ENCODE assay signal across 1 cellular context in the genomic region with DNA sequence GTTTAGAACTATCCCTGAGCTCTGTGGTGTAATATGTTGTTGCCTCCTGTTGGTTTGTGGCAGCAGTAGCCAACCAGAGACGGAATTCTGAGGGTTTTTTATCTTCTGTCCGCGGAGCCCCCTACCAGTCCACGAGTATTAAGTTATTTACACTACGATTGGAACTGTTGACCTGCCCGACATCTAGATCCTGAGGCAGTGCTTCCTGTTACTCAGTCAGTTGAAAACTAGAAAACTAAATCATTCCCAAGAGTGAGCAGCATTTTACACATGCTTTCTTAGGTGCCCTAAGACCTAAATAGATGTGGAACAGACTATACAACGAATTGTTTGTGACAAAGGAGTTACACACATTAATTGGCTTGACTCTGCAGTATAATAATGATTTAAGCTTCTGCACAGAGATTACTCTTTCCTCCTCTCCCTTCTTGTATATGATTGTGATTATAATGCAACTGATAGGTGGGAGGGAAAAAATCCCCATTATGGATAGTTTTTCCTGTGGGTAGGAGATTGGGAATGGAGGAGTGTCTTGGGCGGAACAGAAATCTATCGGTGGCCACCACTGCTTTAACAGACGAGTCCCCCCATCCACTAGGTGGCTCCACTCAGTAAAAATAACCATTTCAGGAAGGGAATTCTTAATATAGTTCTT.
TF ChIP-seq lines count a peak whose summit lies in the region.

No MANE protein-coding gene starts in this region.

TF ChIP-seq in K562, 482 proteins besides CTCF, POLR2A, EP300 and RAD21 (continued from another document):
- TF ChIP-seq, protein P1, sequence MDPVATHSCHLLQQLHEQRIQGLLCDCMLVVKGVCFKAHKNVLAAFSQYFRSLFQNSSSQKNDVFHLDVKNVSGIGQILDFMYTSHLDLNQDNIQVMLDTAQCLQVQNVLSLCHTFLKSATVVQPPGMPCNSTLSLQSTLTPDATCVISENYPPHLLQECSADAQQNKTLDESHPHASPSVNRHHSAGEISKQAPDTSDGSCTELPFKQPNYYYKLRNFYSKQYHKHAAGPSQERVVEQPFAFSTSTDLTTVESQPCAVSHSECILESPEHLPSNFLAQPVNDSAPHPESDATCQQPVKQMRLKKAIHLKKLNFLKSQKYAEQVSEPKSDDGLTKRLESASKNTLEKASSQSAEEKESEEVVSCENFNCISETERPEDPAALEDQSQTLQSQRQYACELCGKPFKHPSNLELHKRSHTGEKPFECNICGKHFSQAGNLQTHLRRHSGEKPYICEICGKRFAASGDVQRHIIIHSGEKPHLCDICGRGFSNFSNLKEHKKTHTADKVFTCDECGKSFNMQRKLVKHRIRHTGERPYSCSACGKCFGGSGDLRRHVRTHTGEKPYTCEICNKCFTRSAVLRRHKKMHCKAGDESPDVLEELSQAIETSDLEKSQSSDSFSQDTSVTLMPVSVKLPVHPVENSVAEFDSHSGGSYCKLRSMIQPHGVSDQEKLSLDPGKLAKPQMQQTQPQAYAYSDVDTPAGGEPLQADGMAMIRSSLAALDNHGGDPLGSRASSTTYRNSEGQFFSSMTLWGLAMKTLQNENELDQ (CRISPR knock-in tag; IDR thresholded peaks at IDR 0.05; ENCODE audit: borderline replicate concordance): 0 out of 2 replicates have a peak, but pooled peaks have one; percentile 20
- TF ChIP-seq FOXM1 (IDR thresholded peaks at IDR 0.05; ENCODE audit: low read depth): peak; percentile 51; the same call in 1 of the 2 replicates
- TF ChIP-seq FOXM1 (CRISPR knock-in tag; IDR thresholded peaks at IDR 0.05; ENCODE audit: low read depth): no peak
- peak; percentile 85 for TF ChIP-seq ELF1 (tag; IDR thresholded peaks at IDR 0.05)
- TF ChIP-seq SNIP1 (IDR thresholded peaks at IDR 0.05; ENCODE audit: low read depth): peak; percentile 41; the same call in 1 of the 2 replicates
